ENCODE assay signal across 23 cellular contexts in the genomic region with DNA sequence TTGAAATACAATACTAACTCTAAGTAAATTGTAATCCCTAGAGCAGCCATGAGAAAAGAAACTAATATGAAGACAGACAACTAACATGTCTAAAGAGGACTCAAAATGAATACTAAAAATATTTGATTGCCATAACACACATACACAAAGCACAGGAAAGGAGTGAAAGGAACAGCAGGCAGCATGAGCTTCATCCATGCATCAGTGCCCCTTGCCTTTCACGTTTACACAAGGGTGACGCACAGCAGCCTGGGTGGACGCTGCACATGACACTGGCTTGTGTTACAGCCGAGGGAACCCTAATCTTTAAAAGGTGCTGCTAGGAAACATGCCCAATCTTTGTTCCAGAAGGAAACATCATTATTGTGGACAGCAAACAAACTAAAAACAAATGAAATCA.
DNase-seq lines count a peak whose midpoint lies in the region; ATAC-seq and TF ChIP-seq lines count a peak whose summit lies in the region.
"Had no signal": no experiment of that assay in that cellular context is flagged by ENCODE, and none has a peak within 500 bp of the region (broad histone marks: within the 10 kb centered on the region; RNA-seq: fewer than 3 reads in every experiment).

No MANE protein-coding gene starts in this region.

- H4K20me1 ChIP-seq in GM23338 (replicated peaks; ENCODE audit: insufficient read depth): no peaks in the 10 kb centered on the region

- no peaks in the 10 kb centered on the region for H3K9me3 Mint-ChIP-seq in GM23338
- H3K9me3 Mint-ChIP-seq: activated CD4-positive, alpha-beta memory T cell treated with anti-CD3 and anti-CD28 coated beads for 36 hours; activated naive CD4-positive, alpha-beta T cell treated with anti-CD3 and anti-CD28 coated beads, Interleukin-2, amount 10 ng/mL, durations not matched to agents 7 days and 5 days; T-helper 1 cell treated with Interleukin-12 subunit alpha and Interleukin-12 subunit beta and Interleukin-4 antibody, amounts not matched to agents 30 μg/mL and 1 μg/mL, for 36 hours had no signal

- no peaks in the 10 kb centered on the region for H3K36me3 Mint-ChIP-seq in GM23338 (ENCODE audit: low read depth)
- H3K36me3 Mint-ChIP-seq: activated naive CD4-positive, alpha-beta T cell treated with anti-CD3 and anti-CD28 coated beads, Interleukin-2, amount 10 ng/mL, durations not matched to agents 7 days and 5 days had no signal

- H3K27ac ChIP-seq in GM23338 (ENCODE audit: low read depth): no peak overlapping the region
- H3K27ac ChIP-seq: lower lobe of right lung, ovary had no signal

- no peaks in the 10 kb centered on the region for H3F3A ChIP-seq in GM23338 (replicated peaks; ENCODE audit: low read depth)

- intact Hi-C loops in left ventricle myocardium superior (cut with micrococcal nuclease): no loop called here

- H3K27me3 Mint-ChIP-seq in GM23338 (ENCODE audit: insufficient read depth, low read depth, poor library complexity): no peaks in the 10 kb centered on the region
- H3K27me3 Mint-ChIP-seq: activated CD4-positive, alpha-beta memory T cell treated with anti-CD3 and anti-CD28 coated beads for 36 hours; activated naive CD4-positive, alpha-beta T cell treated with anti-CD3 and anti-CD28 coated beads, Interleukin-2, amount 10 ng/mL, durations not matched to agents 7 days and 5 days; CD4-positive, alpha-beta memory T cell had no signal

- DNase-seq in COLO668 (lab: John Stamatoyannopoulos, UW; ENCODE audit: unreplicated experiment) (peak; percentile 68), GM23338 (ENCODE audit: low spot score) (no peak), NCI-H774 (lab: John Stamatoyannopoulos, UW) (peak; percentile 12), kidney glomerular epithelial cell (lab: John Stamatoyannopoulos, UW) (peak; percentile 2), left ventricle myocardium superior (no peak), dermis blood vessel endothelial cell (no peak), amygdala (lab: John Stamatoyannopoulos, UW) (no peak)
- DNase-seq: activated CD4-positive, alpha-beta memory T cell treated with anti-CD3 and anti-CD28 coated beads for 36 hours; activated naive CD4-positive, alpha-beta T cell treated with anti-CD3 and anti-CD28 coated beads, Interleukin-2, amount 10 ng/mL, durations not matched to agents 7 days and 5 days; activated T-cell treated with anti-CD3 and anti-CD28 coated beads, Interleukin-2, amount 50 U/mL, for 1 hour; aorta; CD4-positive, alpha-beta memory T cell; cerebellar nuclear complex; effector CD8-positive, alpha-beta T cell; GOT3; Kasumi-1; lower lobe of right lung; NCI-H1105; OCI-M1; ovary; stimulated activated naive CD4-positive, alpha-beta T cell had no signal

- no peak overlapping the region for H3K4me2 ChIP-seq in GM23338

- H3K4me3 Mint-ChIP-seq in GM23338: no peak overlapping the region
- H3K4me3 Mint-ChIP-seq: activated CD4-positive, alpha-beta memory T cell treated with anti-CD3 and anti-CD28 coated beads for 36 hours; activated naive CD4-positive, alpha-beta T cell treated with anti-CD3 and anti-CD28 coated beads, Interleukin-2, amount 10 ng/mL, durations not matched to agents 7 days and 5 days; CD4-positive, alpha-beta memory T cell; T-helper 1 cell treated with Interleukin-12 subunit alpha and Interleukin-12 subunit beta and Interleukin-4 antibody, amounts not matched to agents 30 μg/mL and 1 μg/mL, for 36 hours had no signal

- no peaks in the 10 kb centered on the region for H3K9me2 ChIP-seq in GM23338 (ENCODE audit: insufficient read depth)

- H3K27ac Mint-ChIP-seq in GM23338: peak overlapping the region; percentile 24; the same call in 1 of the 2 replicates
- H3K27ac Mint-ChIP-seq: activated CD4-positive, alpha-beta memory T cell treated with anti-CD3 and anti-CD28 coated beads for 36 hours; activated naive CD4-positive, alpha-beta T cell treated with anti-CD3 and anti-CD28 coated beads, Interleukin-2, amount 10 ng/mL, durations not matched to agents 7 days and 5 days; CD4-positive, alpha-beta memory T cell; T-helper 1 cell treated with Interleukin-12 subunit alpha and Interleukin-12 subunit beta and Interleukin-4 antibody, amounts not matched to agents 30 μg/mL and 1 μg/mL, for 36 hours had no signal

- no peak for TF ChIP-seq CTCF in GM23338 (conservative IDR thresholded peaks at IDR 0.05; ENCODE audit: low read depth in 2 of 2)

- ATAC-seq in GM23338 (no peak), GM21360 (IDR thresholded peaks at IDR 0.05; ENCODE audit: unreplicated experiment) (no peak), left ventricle myocardium superior (no peak)
- ATAC-seq: lower lobe of right lung had no signal

- H3K36me3 ChIP-seq in GM23338 (ENCODE audit: insufficient read depth): no peaks in the 10 kb centered on the region
- H3K36me3 ChIP-seq: ovary had no signal

- H3K4me1 ChIP-seq in GM23338 (ENCODE audit: insufficient read depth): no peaks in the 10 kb centered on the region
- H3K4me1 ChIP-seq: lower lobe of right lung had no signal

- no peaks in the 10 kb centered on the region for H3K79me2 ChIP-seq in GM23338 (replicated peaks; ENCODE audit: insufficient read depth)

- H3K27me3 ChIP-seq in GM23338 (ENCODE audit: insufficient read depth): no peaks in the 10 kb centered on the region
- H3K27me3 ChIP-seq: ovary had no signal

- H3K4me3 ChIP-seq in GM23338: no peak overlapping the region
- H3K4me3 ChIP-seq: lower lobe of right lung, ovary had no signal

- no peak overlapping the region for H2AFZ ChIP-seq in GM23338

- no peaks in the 10 kb centered on the region for H3K4me1 Mint-ChIP-seq in GM23338
- H3K4me1 Mint-ChIP-seq: activated naive CD4-positive, alpha-beta T cell treated with anti-CD3 and anti-CD28 coated beads, Interleukin-2, amount 10 ng/mL, durations not matched to agents 7 days and 5 days had no signal

TF ChIP-seq in GM23338, 12 proteins besides CTCF, POLR2A, EP300 and RAD21 (continues in another document):
- TF ChIP-seq ZNF114 (CRISPR knock-in tag; IDR thresholded peaks at IDR 0.05): no peak
- TF ChIP-seq, protein P1, sequence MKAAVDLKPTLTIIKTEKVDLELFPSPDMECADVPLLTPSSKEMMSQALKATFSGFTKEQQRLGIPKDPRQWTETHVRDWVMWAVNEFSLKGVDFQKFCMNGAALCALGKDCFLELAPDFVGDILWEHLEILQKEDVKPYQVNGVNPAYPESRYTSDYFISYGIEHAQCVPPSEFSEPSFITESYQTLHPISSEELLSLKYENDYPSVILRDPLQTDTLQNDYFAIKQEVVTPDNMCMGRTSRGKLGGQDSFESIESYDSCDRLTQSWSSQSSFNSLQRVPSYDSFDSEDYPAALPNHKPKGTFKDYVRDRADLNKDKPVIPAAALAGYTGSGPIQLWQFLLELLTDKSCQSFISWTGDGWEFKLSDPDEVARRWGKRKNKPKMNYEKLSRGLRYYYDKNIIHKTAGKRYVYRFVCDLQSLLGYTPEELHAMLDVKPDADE (IDR thresholded peaks at IDR 0.05): no peak

Comparison
In these comparisons a context has a peak if more than half of its experiments do, and no peak if none do; other contexts are left out.
1. DNase-seq: peak in COLO668 (single experiment), NCI-H774 (single experiment) and kidney glomerular epithelial cell (single experiment); none in GM23338 (single experiment), left ventricle myocardium superior (single experiment), dermis blood vessel endothelial cell (single experiment) and amygdala (0 of 56).